25 cellular contexts compared by ENCODE assay signal in genomic region chr18:43539862-43540261, GRCh38.
"Had no signal": no experiment of that assay in that cellular context is flagged by ENCODE, and none has a peak within 500 bp of the region (broad histone marks: within the 10 kb centered on the region; RNA-seq: fewer than 3 reads in every experiment).

No MANE protein-coding gene starts in this region.

- H3K27ac ChIP-seq: breast epithelium, dorsolateral prefrontal cortex, heart right ventricle, lower lobe of right lung, sigmoid colon, spleen, upper lobe of left lung had no signal

- H3K27ac Mint-ChIP-seq: activated CD4-positive, alpha-beta memory T cell treated with anti-CD3 and anti-CD28 coated beads, Interleukin-2, amount 10 ng/mL, durations not matched to agents 7 days and 5 days; activated naive CD4-positive, alpha-beta T cell treated with anti-CD3 and anti-CD28 coated beads, Interleukin-2, amount 50 U/mL, for 24 hours; effector memory CD8-positive, alpha-beta T cell; naive thymus-derived CD4-positive, alpha-beta T cell had no signal

- H3K9me3 ChIP-seq: breast epithelium, heart right ventricle, lower lobe of right lung, mucosa of descending colon, sigmoid colon, upper lobe of left lung had no signal

- H3K36me3 ChIP-seq: breast epithelium, heart right ventricle, lower lobe of right lung, sigmoid colon, spleen, upper lobe of left lung had no signal

- H3K4me3 Mint-ChIP-seq: activated CD4-positive, alpha-beta memory T cell treated with anti-CD3 and anti-CD28 coated beads, Interleukin-2, amount 10 ng/mL, durations not matched to agents 7 days and 5 days; activated naive CD4-positive, alpha-beta T cell treated with anti-CD3 and anti-CD28 coated beads, Interleukin-2, amount 50 U/mL, for 24 hours; central memory CD8-positive, alpha-beta T cell; effector memory CD8-positive, alpha-beta T cell; naive thymus-derived CD4-positive, alpha-beta T cell; neural crest cell had no signal

- DNase-seq: activated CD4-positive, alpha-beta memory T cell treated with anti-CD3 and anti-CD28 coated beads, Interleukin-2, amount 10 ng/mL, durations not matched to agents 7 days and 5 days; activated CD4-positive, alpha-beta T cell treated with anti-CD3 and anti-CD28 coated beads for 48 hours; activated gamma-delta T cell; activated T-cell treated with anti-CD3 and anti-CD28 coated beads for 4 hours; dorsolateral prefrontal cortex; effector memory CD8-positive, alpha-beta T cell; heart right ventricle; kidney; lower lobe of right lung; mesendoderm; mucosa of descending colon; naive thymus-derived CD4-positive, alpha-beta T cell; occipital lobe; retina; sigmoid colon; spleen; stimulated activated CD4-positive, alpha-beta T cell treated with anti-CD3 and anti-CD28 coated beads, Interleukin-4, amount 100 ng/mL, for 1 hour; stimulated activated naive CD4-positive, alpha-beta T cell treated with Interleukin-2 at 50 U/mL for 16 hours; upper lobe of left lung had no signal

- H3K4me1 ChIP-seq: breast epithelium, heart right ventricle, lower lobe of right lung, sigmoid colon, spleen, upper lobe of left lung had no signal

- H3K27me3 Mint-ChIP-seq: activated CD4-positive, alpha-beta memory T cell treated with anti-CD3 and anti-CD28 coated beads, Interleukin-2, amount 10 ng/mL, durations not matched to agents 7 days and 5 days; activated naive CD4-positive, alpha-beta T cell treated with anti-CD3 and anti-CD28 coated beads, Interleukin-2, amount 50 U/mL, for 24 hours; central memory CD8-positive, alpha-beta T cell; effector memory CD8-positive, alpha-beta T cell; naive thymus-derived CD4-positive, alpha-beta T cell had no signal

- H3K27me3 ChIP-seq: breast epithelium, sigmoid colon, spleen, upper lobe of left lung had no signal

- H3K4me1 Mint-ChIP-seq: activated CD4-positive, alpha-beta memory T cell treated with anti-CD3 and anti-CD28 coated beads, Interleukin-2, amount 10 ng/mL, durations not matched to agents 7 days and 5 days; activated naive CD4-positive, alpha-beta T cell treated with anti-CD3 and anti-CD28 coated beads, Interleukin-2, amount 50 U/mL, for 24 hours; central memory CD8-positive, alpha-beta T cell; naive thymus-derived CD4-positive, alpha-beta T cell; neural crest cell had no signal

- H3K36me3 Mint-ChIP-seq: activated naive CD4-positive, alpha-beta T cell treated with anti-CD3 and anti-CD28 coated beads, Interleukin-2, amount 50 U/mL, for 24 hours; naive thymus-derived CD4-positive, alpha-beta T cell had no signal

- H3K4me3 ChIP-seq: breast epithelium, dorsolateral prefrontal cortex, heart right ventricle, lower lobe of right lung, mucosa of descending colon, sigmoid colon, spleen, upper lobe of left lung had no signal

- ATAC-seq: effector memory CD8-positive, alpha-beta T cell; esophagus mucosa; heart right ventricle; left lobe of liver; lower lobe of right lung; mucosa of descending colon; naive thymus-derived CD4-positive, alpha-beta T cell had no signal
